In genomic region chr1:56330400-56331026, GRCh38 we compare ENCODE assay signal across 8 cellular contexts.
A peak's percentile ranks its signal among the peaks of the same experiment; 100 is the strongest.
DNase-seq lines count a peak whose midpoint lies in the region; ATAC-seq and TF ChIP-seq lines count a peak whose summit lies in the region.

No MANE protein-coding gene starts in this region.

- ATAC-seq in GM18873 (IDR thresholded peaks at IDR 0.05; ENCODE audit: low FRiP score, unreplicated experiment) (peak; percentile 89), HG02763 (IDR thresholded peaks at IDR 0.05; ENCODE audit: unreplicated experiment) (peak; percentile 78)

- peak overlapping the region; percentile 62 for H3K4me2 ChIP-seq in OCI-LY3 (ENCODE audit: low read length)

- H3K9me3 ChIP-seq in OCI-LY3 (ENCODE audit: insufficient read depth, low read length) = no peaks in the 10 kb centered on the region

- no peak overlapping the region for H3K9ac ChIP-seq in OCI-LY3 (ENCODE audit: low read length)

- no peaks in the 10 kb centered on the region for H4K20me1 ChIP-seq in OCI-LY3 (ENCODE audit: insufficient read depth, low read length)

- H3K4me3 ChIP-seq in OCI-LY3 (ENCODE audit: low read length) = no peak overlapping the region

- DNase-seq in lung microvascular endothelial cell (ENCODE audit: low read depth in 2 of 2) (peak; percentile 49 to 71), putamen (ENCODE audit: low spot score) (no peak), DMS79 treated with DMSO at 0.1 percent for 48 hours (lab: John Stamatoyannopoulos, UW) (no peak), activated gamma-delta T cell (lab: John Stamatoyannopoulos, UW) (no peak)
- DNase-seq in activated CD4-positive, alpha-beta T cell treated with anti-CD3 and anti-CD28 coated beads for 1 hour = no peak

- no peak overlapping the region for H2AFZ ChIP-seq in OCI-LY3 (ENCODE audit: low read depth, low read length)

- H3K27ac ChIP-seq in OCI-LY3 (ENCODE audit: low read length) = peak overlapping the region; percentile 53

- H3K36me3 ChIP-seq in OCI-LY3 (replicated peaks; ENCODE audit: low read depth, low read length) = no peaks in the 10 kb centered on the region

- H3K4me1 ChIP-seq in OCI-LY3 (ENCODE audit: low read length) = peaks cover 53% of the 10 kb centered on the region

- no peak for TF ChIP-seq CTCF in OCI-LY3 (IDR thresholded peaks at IDR 0.05; ENCODE audit: low read depth, low read length)

- no peaks in the 10 kb centered on the region for H3K27me3 ChIP-seq in OCI-LY3 (ENCODE audit: low read depth, low read length)

- H3K79me2 ChIP-seq in OCI-LY3 (ENCODE audit: low read length) = no peaks in the 10 kb centered on the region

Comparison
In these comparisons a context has a peak if more than half of its experiments do, and no peak if none do; other contexts are left out.
1. DNase-seq: peak in lung microvascular endothelial cell (2 of 2); none in putamen (single experiment), DMS79 treated with DMSO at 0.1 percent for 48 hours (single experiment), activated CD4-positive, alpha-beta T cell treated with anti-CD3 and anti-CD28 coated beads for 1 hour (single experiment) and activated gamma-delta T cell (single experiment).